28 cellular contexts compared by ENCODE assay signal in genomic region chr3:38396239-38396638, GRCh38.
"Had no signal": no experiment of that assay in that cellular context is flagged by ENCODE, and none has a peak within 500 bp of the region (broad histone marks: within the 10 kb centered on the region; RNA-seq: fewer than 3 reads in every experiment).

No MANE protein-coding gene starts in this region.

- H3K4me1 ChIP-seq: ascending aorta had no signal

- H3K27ac ChIP-seq: ascending aorta, cardiac muscle cell, VCaP had no signal

- H3K36me3 ChIP-seq: cardiac muscle cell had no signal

- H3K9me3 ChIP-seq: ascending aorta had no signal

- H3K27me3 ChIP-seq: ascending aorta, cardiac muscle cell had no signal

- DNase-seq: activated B cell treated with CpG ODN at 0.5 μM for 24 hours; activated CD4-positive, alpha-beta memory T cell treated with anti-CD3 and anti-CD28 coated beads for 36 hours; activated CD4-positive, alpha-beta T cell treated with anti-CD3 and anti-CD28 coated beads for 4 hours; activated CD4-positive, alpha-beta T cell treated with anti-CD3 and anti-CD28 coated beads, Interleukin-2, amount 10 ng/mL, durations not matched to agents 24 days and 14 days; activated CD4-positive, alpha-beta T cell treated with anti-CD3 and anti-CD28 coated beads, Interleukin-2, amount 50 U/mL, for 1 hour; activated CD4-positive, alpha-beta T cell treated with anti-CD3 and anti-CD28 coated beads, Interleukin-2, amount 50 U/mL, for 4 hours; activated CD4-positive, CD25-positive, alpha-beta regulatory T cell treated with anti-CD3 and anti-CD28 coated beads, Interleukin-2, amount 50 U/mL, for 72 hours; activated CD8-positive, alpha-beta memory T cell treated with anti-CD3 and anti-CD28 coated beads, Interleukin-2, amount 50 U/mL, for 4 hours; activated CD8-positive, alpha-beta T cell treated with anti-CD3 and anti-CD28 coated beads for 36 hours; activated effector memory CD4-positive, alpha-beta T cell treated with Interleukin-2 at 50 U/mL for 16 hours; activated gamma-delta T cell; activated naive CD4-positive, alpha-beta T cell treated with anti-CD3 and anti-CD28 coated beads, Interleukin-2, amount 10 ng/mL, durations not matched to agents 7 days and 5 days; activated naive CD4-positive, alpha-beta T cell treated with Interleukin-2 at 50 U/mL for 16 hours; activated naive CD8-positive, alpha-beta T cell treated with anti-CD3 and anti-CD28 coated beads, Interleukin-2, amount 10 ng/mL, durations not matched to agents 7 days and 5 days; activated naive CD8-positive, alpha-beta T cell treated with anti-CD3 and anti-CD28 coated beads, Interleukin-2, amount 50 U/mL, for 24 hours; activated T-cell treated with anti-CD3 and anti-CD28 coated beads for 4 hours; activated T-cell treated with anti-CD3 and anti-CD28 coated beads, Interleukin-2, amount 50 U/mL, for 1 hour; activated T-cell treated with anti-CD3 and anti-CD28 coated beads, Interleukin-2, amount 50 U/mL, for 4 hours; amygdala; anterior cingulate cortex; caudate nucleus; SW 1271; T-helper 1 cell; T-helper 2 cell; T-helper 9 cell had no signal

- ATAC-seq: activated CD8-positive, alpha-beta T cell treated with anti-CD3 and anti-CD28 coated beads for 36 hours; activated naive CD8-positive, alpha-beta T cell treated with anti-CD3 and anti-CD28 coated beads, Interleukin-2, amount 50 U/mL, for 24 hours; activated T-cell treated with anti-CD3 and anti-CD28 coated beads, Interleukin-2, amount 50 U/mL, for 4 hours had no signal

- H3K4me3 ChIP-seq: ascending aorta, cardiac muscle cell had no signal
